Comparison of ENCODE assay signal across 13 cellular contexts in genomic region chr2:151029406-151030157, GRCh38.
DNase-seq lines count a peak whose midpoint lies in the region; ATAC-seq and TF ChIP-seq lines count a peak whose summit lies in the region.
"Had no signal": no experiment of that assay in that cellular context is flagged by ENCODE, and none has a peak within 500 bp of the region (broad histone marks: within the 10 kb centered on the region; RNA-seq: fewer than 3 reads in every experiment).

No MANE protein-coding gene starts in this region.

- H3K9me3 ChIP-seq in T-helper 17 cell (ENCODE audit: control insufficient read depth, low read length, poor library complexity, severe bottlenecking) = no peaks in the 10 kb centered on the region
- H3K9me3 ChIP-seq in tibial nerve = no peaks in the 10 kb centered on the region
- no peaks in the 10 kb centered on the region for H3K9me3 ChIP-seq in thyroid gland
- H3K9me3 ChIP-seq: adrenal gland, psoas muscle had no signal

- H3K27me3 Mint-ChIP-seq in T-helper 17 cell = peaks cover 30% of the 10 kb centered on the region

- intact Hi-C loops in thyroid gland (cut with DNase I) = no loop called here

- TF ChIP-seq EP300 in tibial nerve (IDR thresholded peaks at IDR 0.05) = no peak

- H3K4me3 Mint-ChIP-seq in T-helper 17 cell = peak overlapping the region; percentile 21

- DNase-seq in ELR (ENCODE audit: low read depth) (peak; percentile 44), T-helper 17 cell (no peak), iris pigment epithelial cell (ENCODE audit: low read depth) (peak; percentile 86), NCI-H1930 (lab: John Stamatoyannopoulos, UW) (no peak), tibial nerve (ENCODE audit: low spot score in 2 of 2) (no peak), thyroid gland (no peak)
- no peak for DNase-seq in activated CD4-positive, alpha-beta T cell treated with anti-CD3 and anti-CD28 coated beads, Interleukin-2, amount 50 U/mL, for 1 hour
- DNase-seq: adrenal gland, midbrain, NCI-H1417, psoas muscle, T-helper 2 cell had no signal

- 65 to 69% methylated on average over 4 of the region's 4 CpGs for WGBS in tibial nerve, 2 donors
- WGBS in thyroid gland, 2 donors = 83 to 85% methylated on average over 4 of the region's 4 CpGs

- H3K27ac ChIP-seq in tibial nerve (no peak overlapping the region), thyroid gland (no peak overlapping the region)
- H3K27ac ChIP-seq: adrenal gland, psoas muscle had no signal

- H3K27me3 ChIP-seq in tibial nerve = no peaks in the 10 kb centered on the region
- H3K27me3 ChIP-seq in thyroid gland = no peaks in the 10 kb centered on the region
- H3K27me3 ChIP-seq: adrenal gland had no signal

- no peak overlapping the region for H3K27ac Mint-ChIP-seq in T-helper 17 cell

- H3K36me3 ChIP-seq in tibial nerve = no peaks in the 10 kb centered on the region
- H3K36me3 ChIP-seq in thyroid gland = no peaks in the 10 kb centered on the region
- H3K36me3 ChIP-seq: adrenal gland had no signal

- peak; percentile 49 for ATAC-seq in HG03342 (IDR thresholded peaks at IDR 0.05; ENCODE audit: unreplicated experiment)
- ATAC-seq in T-helper 17 cell = no peak
- ATAC-seq: psoas muscle had no signal

- H3K4me3 ChIP-seq in tibial nerve = no peak overlapping the region
- H3K4me3 ChIP-seq in thyroid gland (replicated peaks in 1 of 3) = no peak overlapping the region
- H3K4me3 ChIP-seq: adrenal gland, psoas muscle had no signal

- H3K36me3 Mint-ChIP-seq in T-helper 17 cell (ENCODE audit: low read depth) = no peaks in the 10 kb centered on the region

- TF ChIP-seq POLR2A in tibial nerve (IDR thresholded peaks at IDR 0.05) (no peak), thyroid gland (IDR thresholded peaks at IDR 0.05) (no peak)

- H3K4me1 Mint-ChIP-seq in T-helper 17 cell = peaks cover 5% of the 10 kb centered on the region

- H3K4me1 ChIP-seq in tibial nerve = peaks cover 0 to 3% (median 0%) of the 10 kb centered on the region in 4 donors
- H3K4me1 ChIP-seq in thyroid gland = no peaks in the 10 kb centered on the region
- H3K4me1 ChIP-seq: adrenal gland, psoas muscle had no signal

- TF ChIP-seq CTCF in tibial nerve (IDR thresholded peaks at IDR 0.05) (no peak), thyroid gland (IDR thresholded peaks at IDR 0.05) (no peak)

Comparison
In these comparisons a context has a peak if more than half of its experiments do, and no peak if none do; other contexts are left out.
1. DNase-seq: peak in ELR (single experiment) and iris pigment epithelial cell (single experiment); none in T-helper 17 cell (0 of 3), NCI-H1930 (0 of 2), tibial nerve (0 of 2), activated CD4-positive, alpha-beta T cell treated with anti-CD3 and anti-CD28 coated beads, Interleukin-2, amount 50 U/mL, for 1 hour (single experiment) and thyroid gland (0 of 2).